Comparison of ENCODE assay signal across 15 cellular contexts in genomic region chr2:9163306-9164111, GRCh38. TPM values are rescaled to one million over a fixed set of nuclear protein-coding genes. Genes with fewer than 3 reads are reported as not detected.
A peak's percentile ranks its signal among the peaks of the same experiment; 100 is the strongest.
DNase-seq lines count a peak whose midpoint lies in the region; ATAC-seq and TF ChIP-seq lines count a peak whose summit lies in the region.
"Had no signal": no experiment of that assay in that cellular context is flagged by ENCODE, and none has a peak within 500 bp of the region (broad histone marks: within the 10 kb centered on the region; RNA-seq: fewer than 3 reads in every experiment).

No MANE protein-coding gene starts in this region.

- H3K79me1 ChIP-seq in IMR-90 (ENCODE audit: low read depth in 1 of 2, low read length in 2 of 2): 0 out of 4 replicates have a peak, but pooled peaks cover 0 to 3% of the 10 kb centered on the region in 2 experiments

- BruUV-seq in IMR-90 (replicated peaks; lab: Mats Ljungman, UMichigan): no TSS peak

- H3K9me1 ChIP-seq in IMR-90 (ENCODE audit: insufficient read depth, low read length): peaks cover 19% of the 10 kb centered on the region

- CTCF ChIA-PET in IMR-90 (lab: Yijun Ruan, JAX): interaction anchor here (0.6 to 1.2 kb wide), 3 partner anchors 117 to 1442 kb away, joined by 3 to 7 read pairs (median 4); no protein-coding TSS in a partner anchor

- peak overlapping the region; percentile 74 for H3K14ac ChIP-seq in IMR-90 (replicated peaks; ENCODE audit: low read depth, low read length)

- dilution Hi-C loops in IMR-90 (cut with HindIII; ENCODE audit: low sequenced_read_pairs, unreplicated experiment): no loop called here

- H3K4me3 Mint-ChIP-seq in activated T-cell treated with anti-CD3 and anti-CD28 coated beads, Interleukin-2, amount 50 U/mL, for 72 hours: no peak overlapping the region
- H3K4me3 Mint-ChIP-seq: activated CD4-positive, alpha-beta memory T cell treated with anti-CD3 and anti-CD28 coated beads for 36 hours; CD8-positive, alpha-beta T cell had no signal

- H3K9me3 ChIP-seq in IMR-90 (ENCODE audit: control insufficient read depth, insufficient read depth, low read length) (no peaks in the 10 kb centered on the region), aorta (ENCODE audit: control insufficient read depth, low read length) (no peaks in the 10 kb centered on the region)
- H3K9me3 ChIP-seq: prostate gland, testis had no signal

- no peak overlapping the region for H2AFZ ChIP-seq in IMR-90 (replicated peaks; ENCODE audit: low read length, poor library complexity)

- peak overlapping the region; percentile 70 for H3K4me2 ChIP-seq in IMR-90 (ENCODE audit: low read depth, low read length)

- intact Hi-C loops in IMR-90 (cut with micrococcal nuclease): no loop called here
- intact Hi-C loops in aorta (cut with DNase I): no loop called here

- POLR2A ChIA-PET in IMR-90 (lab: Charles Lee; ENCODE audit: unreplicated experiment): interaction anchor here (0.7 kb wide), 1 partner anchor 86 kb away, joined by 6 read pairs; no protein-coding TSS in a partner anchor

- H3K27me3 Mint-ChIP-seq in activated T-cell treated with anti-CD3 and anti-CD28 coated beads, Interleukin-2, amount 50 U/mL, for 72 hours (ENCODE audit: low read depth): peaks cover under 1% of the 10 kb centered on the region

- H2BK20ac ChIP-seq in IMR-90 (ENCODE audit: low read depth, low read length): peak overlapping the region; percentile 93

- peak overlapping the region; percentile 91 for H2AK5ac ChIP-seq in IMR-90 (ENCODE audit: low read depth, low read length)

- H2BK5ac ChIP-seq in IMR-90 (ENCODE audit: low read depth, low read length, poor library complexity, severe bottlenecking): peak overlapping the region; percentile 43

- no peaks in the 10 kb centered on the region for H3K4me1 Mint-ChIP-seq in activated T-cell treated with anti-CD3 and anti-CD28 coated beads, Interleukin-2, amount 50 U/mL, for 72 hours (ENCODE audit: low read depth)

- peak overlapping the region; percentile 69; the same call in 1 of the 3 replicates for H2BK15ac ChIP-seq in IMR-90 (ENCODE audit: low read depth, low read length)

- H3K4me1 ChIP-seq in IMR-90 (ENCODE audit: control insufficient read depth, insufficient read depth, low read length) (peaks cover 25% of the 10 kb centered on the region), foreskin keratinocyte (peaks cover 39% of the 10 kb centered on the region), aorta (ENCODE audit: control insufficient read depth in 1 of 2, insufficient read depth in 2 of 2, low read length in 2 of 2) (peaks cover 4 to 5% of the 10 kb centered on the region in 2 donors)
- H3K4me1 ChIP-seq: prostate gland, testis had no signal

- H3K18ac ChIP-seq in IMR-90 (ENCODE audit: low read depth, low read length): 0 out of 2 replicates have a peak overlapping the region, but pooled peaks have one; percentile 31

- DNase-seq in IMR-90: peak; percentile 75
- peak; percentile 63 for DNase-seq in astrocyte of the spinal cord (ENCODE audit: low read depth, low spot score)
- DNase-seq in foreskin keratinocyte: peak in 1 of 2 donors; percentile 86
- no peak for DNase-seq in aorta
- no peak for DNase-seq in T-helper 9 cell
- no peak for DNase-seq in activated T-cell treated with anti-CD3 and anti-CD28 coated beads, Interleukin-2, amount 50 U/mL, for 72 hours
- DNase-seq in GM13976 (ENCODE audit: low spot score): no peak
- DNase-seq: activated CD4-positive, alpha-beta memory T cell treated with anti-CD3 and anti-CD28 coated beads for 36 hours; activated gamma-delta T cell; CD8-positive, alpha-beta T cell; NCI-H1092 treated with DMSO at 0.1 percent for 48 hours; testis had no signal

- H3K56ac ChIP-seq in IMR-90 (ENCODE audit: extremely low read depth, insufficient read depth, low read length): no peak overlapping the region

- in situ Hi-C loops in IMR-90 (cut with MboI; ENCODE audit: low sequenced_read_pairs): no loop called here
- in situ Hi-C loops in astrocyte of the spinal cord (cut with HindIII; ENCODE audit: low sequenced_read_pairs): no loop called here
- in situ Hi-C loops in GM13976 (cut with MboI; ENCODE audit: low sequenced_read_pairs, unreplicated experiment): no loop called here

- H3K23ac ChIP-seq in IMR-90 (ENCODE audit: low read depth, low read length): 0 out of 2 replicates have a peak overlapping the region, but pooled peaks have one; percentile 46

- WGBS in IMR-90 (ENCODE audit: extremely low coverage in 2 of 2, insufficient read length in 1 of 2), 2 experiments: 83% methylated on average over 1 of the region's 8 CpGs; no CpG with 5 or more reads in 1 of the 2 experiments
- WGBS in aorta, 2 donors: 17 to 23% methylated on average over 8 of the region's 8 CpGs

- TF ChIP-seq POLR2A in IMR-90 (IDR thresholded peaks at IDR 0.05; ENCODE audit: low read depth, low read length): no peak

- H3K27me3 ChIP-seq in IMR-90 (ENCODE audit: control insufficient read depth, insufficient read depth, low read length) (no peaks in the 10 kb centered on the region), foreskin keratinocyte (no peaks in the 10 kb centered on the region), aorta (ENCODE audit: control insufficient read depth in 1 of 2, insufficient read depth in 2 of 2, low read length in 1 of 2) (no peaks in the 10 kb centered on the region)
- H3K27me3 ChIP-seq: cardiac muscle cell, testis had no signal

- no peak overlapping the region for H3K27ac Mint-ChIP-seq in activated T-cell treated with anti-CD3 and anti-CD28 coated beads, Interleukin-2, amount 50 U/mL, for 72 hours
- H3K27ac Mint-ChIP-seq: activated CD4-positive, alpha-beta memory T cell treated with anti-CD3 and anti-CD28 coated beads for 36 hours; CD8-positive, alpha-beta T cell had no signal

- H4K20me1 ChIP-seq in IMR-90 (ENCODE audit: insufficient read depth, low read length): no peaks in the 10 kb centered on the region

- H3K9ac ChIP-seq in IMR-90 (ENCODE audit: low read depth, low read length): no peak overlapping the region

- H3K4me3 ChIP-seq in IMR-90 (ENCODE audit: insufficient read depth, low read depth, low read length) (no peak overlapping the region), astrocyte of the spinal cord (ENCODE audit: low read depth, low read length) (no peak overlapping the region), aorta (ENCODE audit: low read length in 2 of 2) (no peak overlapping the region)
- H3K4me3 ChIP-seq: cardiac muscle cell, prostate gland, testis had no signal

- no peaks in the 10 kb centered on the region for H3K36me3 Mint-ChIP-seq in activated T-cell treated with anti-CD3 and anti-CD28 coated beads, Interleukin-2, amount 50 U/mL, for 72 hours (ENCODE audit: insufficient read depth in 2 of 2)
- H3K36me3 Mint-ChIP-seq: activated CD4-positive, alpha-beta memory T cell treated with anti-CD3 and anti-CD28 coated beads for 36 hours; CD8-positive, alpha-beta T cell had no signal

- H3K36me3 ChIP-seq in IMR-90 (ENCODE audit: control insufficient read depth, insufficient read depth, low read length): no peaks in the 10 kb centered on the region
- H3K36me3 ChIP-seq in aorta (ENCODE audit: control insufficient read depth in 1 of 2, insufficient read depth in 2 of 2, low read length in 1 of 2): no peaks in the 10 kb centered on the region
- H3K36me3 ChIP-seq: cardiac muscle cell, prostate gland had no signal

- H3K27ac ChIP-seq in IMR-90 (ENCODE audit: insufficient read depth, low read length): no peak overlapping the region
- H3K27ac ChIP-seq in foreskin keratinocyte: peak overlapping the region; percentile 89
- H3K27ac ChIP-seq in aorta (ENCODE audit: low read depth in 1 of 2, low read length in 2 of 2): peak overlapping the region; percentile 44 to 75
- H3K27ac ChIP-seq: cardiac muscle cell, prostate gland, testis had no signal

- peak overlapping the region in 1 of 2 experiments; percentile 46; a peak in 1 of 4 replicates for H4K8ac ChIP-seq in IMR-90 (ENCODE audit: low read depth in 2 of 2, low read length in 2 of 2)

- peak overlapping the region; percentile 38 for H4K91ac ChIP-seq in IMR-90 (ENCODE audit: insufficient read depth, low read depth, low read length)

- H4K5ac ChIP-seq in IMR-90 (ENCODE audit: low read depth, low read length): no peak overlapping the region

- H2AK9ac ChIP-seq in IMR-90 (replicated peaks; ENCODE audit: low read depth, low read length, poor library complexity): peak overlapping the region; percentile 38

- peak overlapping the region; percentile 82 for H2BK120ac ChIP-seq in IMR-90 (ENCODE audit: low read depth, low read length)

- ATAC-seq in IMR-90 (ENCODE audit: low read depth) (peak; percentile 68), foreskin keratinocyte (peak; percentile 47), aorta (ENCODE audit: low FRiP score) (peak; percentile 27)
- ATAC-seq in activated T-cell treated with anti-CD3 and anti-CD28 coated beads, Interleukin-2, amount 50 U/mL, for 72 hours (replicated peaks in 1 of 2): no peak
- ATAC-seq: CD8-positive, alpha-beta T cell; left lobe of liver had no signal

- peak overlapping the region; percentile 78 for H3K4ac ChIP-seq in IMR-90 (ENCODE audit: low read depth, low read length)

- H3K9me3 Mint-ChIP-seq in activated T-cell treated with anti-CD3 and anti-CD28 coated beads, Interleukin-2, amount 50 U/mL, for 72 hours: no peaks in the 10 kb centered on the region
- H3K9me3 Mint-ChIP-seq: activated CD4-positive, alpha-beta memory T cell treated with anti-CD3 and anti-CD28 coated beads for 36 hours; CD8-positive, alpha-beta T cell had no signal

- TF ChIP-seq RAD21 in IMR-90 (IDR thresholded peaks at IDR 0.05; ENCODE audit: low read length): no peak

- TF ChIP-seq CTCF in IMR-90 (conservative IDR thresholded peaks at IDR 0.05; ENCODE audit: low read depth, low read length) (no peak), astrocyte of the spinal cord (IDR thresholded peaks at IDR 0.05; ENCODE audit: low read depth, low read length) (no peak), foreskin keratinocyte (conservative IDR thresholded peaks at IDR 0.05) (no peak), GM13976 (IDR thresholded peaks at IDR 0.05; ENCODE audit: borderline replicate concordance, control extremely low read depth, extremely low read depth, insufficient read depth, missing control alignments) (no peak)

TF ChIP-seq in IMR-90, 13 proteins besides CTCF, POLR2A, EP300 and RAD21:
- TF ChIP-seq FOS (IDR thresholded peaks at IDR 0.05; ENCODE audit: low read depth, low read length): peak; percentile 26; the same call in 1 of the 2 replicates
- TF ChIP-seq BHLHE40 (IDR thresholded peaks at IDR 0.05; ENCODE audit: low read depth, low read length): no peak
- peak; percentile 4; the same call in 1 of the 2 replicates for TF ChIP-seq MAFK (IDR thresholded peaks at IDR 0.05; ENCODE audit: low read depth, low read length)

RNA-seq across cellular contexts. Expression of gene ASAP2, which starts 43.1 kb away (rescaled TPM):
- total RNA-seq in IMR-90 (2012; rRNA removed) (19.7 and 26.9 TPM in 2 replicates), foreskin keratinocyte (57.2 and 69.3 TPM in 2 replicates), aorta (10 to 100 TPM; 55.2 to 72.4 TPM)
- polyA plus RNA-seq in IMR-90 (2012; rRNA removed) (25.0 and 28.1 TPM in 2 replicates), foreskin keratinocyte (20.8 and 21.8 TPM in 2 replicates), aorta (10 to 100 TPM; 16.7 to 42.4 TPM)
- 10.0 and 11.4 TPM in 2 replicates for polyA plus RNA-seq in IMR-90 (2012; cell fraction: cytosol; rRNA removed)
- 23.8 and 56.1 TPM in 2 replicates for polyA plus RNA-seq in IMR-90 (2012; cell fraction: nucleus; rRNA removed; ENCODE audit: low replicate concordance)
- total RNA-seq in activated T-cell treated with anti-CD3 and anti-CD28 coated beads, Interleukin-2, amount 50 U/mL, for 72 hours: under 1 TPM; 0.10 to 0.42 TPM
- total RNA-seq: CD8-positive, alpha-beta T cell had no signal

Comparison
In these comparisons a context has a peak if more than half of its experiments do, and no peak if none do; other contexts are left out.
1. ATAC-seq: peak in IMR-90 (single experiment), foreskin keratinocyte (single experiment) and aorta (single experiment); none in activated T-cell treated with anti-CD3 and anti-CD28 coated beads, Interleukin-2, amount 50 U/mL, for 72 hours (0 of 2).
2. DNase-seq: peak in IMR-90 (single experiment) and astrocyte of the spinal cord (single experiment); none in aorta (0 of 2), T-helper 9 cell (single experiment), activated T-cell treated with anti-CD3 and anti-CD28 coated beads, Interleukin-2, amount 50 U/mL, for 72 hours (0 of 2) and GM13976 (single experiment).
3. RNA of gene ASAP2, which starts 43.1 kb away (total RNA-seq): 55.2 to 72.4 TPM in aorta, 57.2 to 69.3 TPM in foreskin keratinocyte and 19.7 to 26.9 TPM in IMR-90; 0.10 to 0.42 TPM in activated T-cell treated with anti-CD3 and anti-CD28 coated beads, Interleukin-2, amount 50 U/mL, for 72 hours; every median in the first group is over 10 times any median in the second.